8 cellular contexts compared by ENCODE assay signal in genomic region chr3:10286596-10287295, GRCh38. TPM values are rescaled to one million over a fixed set of nuclear protein-coding genes. Genes with fewer than 3 reads are reported as not detected.
DNase-seq lines count a peak whose midpoint lies in the region; ATAC-seq and TF ChIP-seq lines count a peak whose summit lies in the region.

No MANE protein-coding gene starts in this region.

- WGBS in esophagus muscularis mucosa, result 67% methylated on average over 1 of the region's 2 CpGs

- H3K4me1 ChIP-seq in Peyer's patch, result no peaks in the 10 kb centered on the region
- H3K4me1 ChIP-seq in esophagus muscularis mucosa, result peaks cover 0 to 12% (median 2%) of the 10 kb centered on the region in 4 donors

- H3K4me3 ChIP-seq in AG04450 (ENCODE audit: low read depth, low read length), result no peak overlapping the region
- no peak overlapping the region for H3K4me3 ChIP-seq in Peyer's patch
- no peak overlapping the region for H3K4me3 ChIP-seq in esophagus muscularis mucosa

- CTCF ChIA-PET in AG04450 (lab: Charles Lee), result interaction anchor here (0.6 to 2.3 kb wide), 11 partner anchors 9 to 1210 kb away, joined by 3 to 16 read pairs (median 5); no protein-coding TSS in a partner anchor

- H3K36me3 ChIP-seq in Peyer's patch (peaks cover 0 to 27% (median 0%) of the 10 kb centered on the region in 3 donors), esophagus muscularis mucosa (peaks cover 0 to 82% (median 57%) of the 10 kb centered on the region in 4 donors)

- DNase-seq in AG04450 (ENCODE audit: low read depth, low spot score) (peak; percentile 24), Peyer's patch (no peak), retina (peak; percentile 48), esophagus muscularis mucosa (ENCODE audit: extremely low spot score) (no peak)
- DNase-seq in stimulated activated CD4-positive, alpha-beta T cell treated with anti-CD3 and anti-CD28 coated beads, Interleukin-12 subunit alpha, Interleukin-12 subunit beta, amount 100 ng/mL, for 4 hours, result no peak

- POLR2A ChIA-PET in AG04450 (lab: Yijun Ruan, JAX), result no interaction called here

- intact Hi-C loops in esophagus muscularis mucosa (cut with DNase I), result no loop called here

- H3K27me3 ChIP-seq in AG04450 (ENCODE audit: control insufficient read depth, insufficient read depth, low read length) (no peaks in the 10 kb centered on the region), Peyer's patch (no peaks in the 10 kb centered on the region), esophagus muscularis mucosa (no peaks in the 10 kb centered on the region)

- no peak for TF ChIP-seq POLR2A in Peyer's patch (IDR thresholded peaks at IDR 0.05)
- no peak for TF ChIP-seq POLR2A in esophagus muscularis mucosa (IDR thresholded peaks at IDR 0.05; ENCODE audit: low read depth)

- TF ChIP-seq EP300 in esophagus muscularis mucosa (IDR thresholded peaks at IDR 0.05), result no peak

- H3K9me3 ChIP-seq in AG04450 (ENCODE audit: control insufficient read depth, insufficient read depth, low read length) (no peaks in the 10 kb centered on the region), Peyer's patch (no peaks in the 10 kb centered on the region), esophagus muscularis mucosa (no peaks in the 10 kb centered on the region)

- peak; percentile 59 for ATAC-seq in GM21723 (IDR thresholded peaks at IDR 0.05; ENCODE audit: unreplicated experiment)
- ATAC-seq in esophagus mucosa, result peak; percentile 14
- ATAC-seq in HG03469 (IDR thresholded peaks at IDR 0.05; ENCODE audit: unreplicated experiment), result no peak

- TF ChIP-seq CTCF in AG04450 (IDR thresholded peaks at IDR 0.05; ENCODE audit: low read depth, low read length) (peak; percentile 57), Peyer's patch (IDR thresholded peaks at IDR 0.05) (peak in 4 of 6 experiments; percentile 21 to 37 (median 32)), esophagus muscularis mucosa (IDR thresholded peaks at IDR 0.05) (peak in 1 of 3 experiments; percentile 31)

- H3K27ac ChIP-seq in AG04450 (ENCODE audit: low read depth, low read length) (no peak overlapping the region), Peyer's patch (no peak overlapping the region), esophagus muscularis mucosa (replicated peaks in 1 of 4) (no peak overlapping the region)

RNA-seq across cellular contexts. Expression of gene GHRL, which starts 6.0 kb away (rescaled TPM):
- polyA plus RNA-seq in AG04450 (2011; rRNA removed), result 0.10 TPM in 1 of 2 replicates, not detected in the other
- 0.17 and 0.41 TPM in 2 replicates for polyA minus RNA-seq in AG04450 (2011; rRNA and poly(A)+ RNA removed)
- total RNA-seq in Peyer's patch (1 to 10 TPM in 2 of 4 donors, not detected in 2; 1.6 to 2.9 TPM), esophagus mucosa (0.76 TPM), esophagus muscularis mucosa (under 1 TPM in 1 of 4 donors, not detected in 3; 0.40 TPM)

RNA-seq across cellular contexts. Expression of gene SEC13, which starts 34.2 kb away (rescaled TPM):
- polyA plus RNA-seq in AG04450 (2011; rRNA removed), result 195 and 268 TPM in 2 replicates
- 380 and 487 TPM in 2 replicates for polyA minus RNA-seq in AG04450 (2011; rRNA and poly(A)+ RNA removed)
- total RNA-seq in Peyer's patch (100 to 1,000 TPM; 158 to 251 (median 237) TPM), esophagus mucosa (77.4 TPM), esophagus muscularis mucosa (10 to 100 TPM; 69.8 to 88.6 (median 77.2) TPM)

RNA-seq across cellular contexts. Expression of gene TATDN2, which starts 38.5 kb away (rescaled TPM):
- polyA plus RNA-seq in AG04450 (2011; rRNA removed), result 17.7 and 20.5 TPM in 2 replicates
- 29.1 and 30.2 TPM in 2 replicates for polyA minus RNA-seq in AG04450 (2011; rRNA and poly(A)+ RNA removed)
- total RNA-seq in Peyer's patch (10 to 100 TPM; 30.3 to 52.8 (median 36.9) TPM), esophagus mucosa (16.9 TPM), esophagus muscularis mucosa (10 to 100 TPM; 15.0 to 24.6 (median 16.7) TPM)

Comparison
In these comparisons a context has a peak if more than half of its experiments do, and no peak if none do; other contexts are left out.
1. DNase-seq: peak in AG04450 (single experiment) and retina (single experiment); none in Peyer's patch (0 of 3), esophagus muscularis mucosa (single experiment) and stimulated activated CD4-positive, alpha-beta T cell treated with anti-CD3 and anti-CD28 coated beads, Interleukin-12 subunit alpha, Interleukin-12 subunit beta, amount 100 ng/mL, for 4 hours (single experiment).